ENCODE assay signal across 9 cellular contexts in genomic region chr14:88130057-88130432, GRCh38.
A peak's percentile ranks its signal among the peaks of the same experiment; 100 is the strongest.
DNase-seq lines count a peak whose midpoint lies in the region; ATAC-seq and TF ChIP-seq lines count a peak whose summit lies in the region.
"Had no signal": no experiment of that assay in that cellular context is flagged by ENCODE, and none has a peak within 500 bp of the region (broad histone marks: within the 10 kb centered on the region; RNA-seq: fewer than 3 reads in every experiment).

No MANE protein-coding gene starts in this region.

- H2BK12ac ChIP-seq in neuronal stem cell (ENCODE audit: low read length) = no peak overlapping the region

- no peak overlapping the region for H2AFZ ChIP-seq in neuronal stem cell (ENCODE audit: low read length)

- no peak overlapping the region for H2BK120ac ChIP-seq in neuronal stem cell (ENCODE audit: low read depth, low read length)

- no peak overlapping the region for H3K4me2 ChIP-seq in neuronal stem cell (ENCODE audit: insufficient read depth, low read length, poor library complexity, severe bottlenecking)

- no peak overlapping the region for H3K4ac ChIP-seq in neuronal stem cell (ENCODE audit: low read length)

- no peak overlapping the region for H3K18ac ChIP-seq in neuronal stem cell (ENCODE audit: low read length)

- no CpG with 5 or more reads among the region's 2 CpGs for WGBS in neuronal stem cell (ENCODE audit: extremely low coverage in 2 of 2, insufficient read length in 2 of 2, insufficient replicate concordance in 1 of 2), 2 donors
- 38 to 73% methylated on average over 2 of the region's 2 CpGs for WGBS in sigmoid colon, 2 donors

- POLR2A ChIA-PET in A673 (lab: Charles Lee; ENCODE audit: low non-redundant PET) = no interaction called here

- H3K27me3 ChIP-seq in A673 (replicated peaks; ENCODE audit: insufficient read depth, low read depth, low read length, poor library complexity) (no peaks in the 10 kb centered on the region), SJSA1 (replicated peaks) (no peaks in the 10 kb centered on the region), neuronal stem cell (ENCODE audit: control insufficient read depth in 3 of 3, insufficient read depth in 3 of 3, low read depth in 1 of 3, low read length in 3 of 3) (no peaks in the 10 kb centered on the region), sigmoid colon (no peaks in the 10 kb centered on the region)

- DNase-seq in A673 (ENCODE audit: low spot score) (no peak), SJSA1 (ENCODE audit: low read depth in 1 of 2, low spot score in 2 of 2) (no peak), left lobe of liver (ENCODE audit: low spot score) (no peak), neuronal stem cell (ENCODE audit: low spot score) (no peak), sigmoid colon (no peak), NCI-H2171 (lab: John Stamatoyannopoulos, UW) (no peak), NCI-H187 treated with DMSO at 0.1 percent for 48 hours (lab: John Stamatoyannopoulos, UW) (no peak)

- peak; percentile 37 for ATAC-seq in GM19452 (IDR thresholded peaks at IDR 0.05; ENCODE audit: unreplicated experiment)
- ATAC-seq in left lobe of liver = peak; percentile 16

- H3K9me3 ChIP-seq in A673 (ENCODE audit: low read depth, low read length, poor library complexity, severe bottlenecking) (no peaks in the 10 kb centered on the region), SJSA1 (replicated peaks) (no peaks in the 10 kb centered on the region), neuronal stem cell (replicated peaks in 1 of 2; ENCODE audit: control insufficient read depth in 2 of 2, insufficient read depth in 1 of 2, low read depth in 1 of 2, low read length in 2 of 2) (peaks cover 0 to 2% of the 10 kb centered on the region in 2 donors), sigmoid colon (peaks cover 0 to 3% (median 0%) of the 10 kb centered on the region in 4 donors)

- no peak overlapping the region for H3K9ac ChIP-seq in neuronal stem cell (ENCODE audit: low read depth, low read length, poor library complexity)

- intact Hi-C loops in A673 (cut with micrococcal nuclease; ENCODE audit: unreplicated experiment) (no loop called here), sigmoid colon (cut with DNase I) (no loop called here)

- no peak overlapping the region for H3K14ac ChIP-seq in neuronal stem cell (ENCODE audit: low read length)

- no TSS peak for BruUV-seq in A673 (replicated peaks; lab: Mats Ljungman, UMichigan)

- TF ChIP-seq CTCF in A673 (conservative IDR thresholded peaks at IDR 0.05; ENCODE audit: low read depth, low read length) (no peak), sigmoid colon (IDR thresholded peaks at IDR 0.05) (no peak)

- no peak for TF ChIP-seq POLR2A in sigmoid colon (IDR thresholded peaks at IDR 0.05)

- CTCF ChIA-PET in A673 (lab: Charles Lee) = interaction anchor here (0.6 kb wide), 1 partner anchor 36 kb away, joined by 3 read pairs; no protein-coding TSS in a partner anchor

- H3K36me3 ChIP-seq in A673 (ENCODE audit: insufficient read depth, low read length, poor library complexity, severe bottlenecking) (no peaks in the 10 kb centered on the region), SJSA1 (no peaks in the 10 kb centered on the region), neuronal stem cell (replicated peaks in 1 of 2; ENCODE audit: control insufficient read depth in 2 of 2, insufficient read depth in 2 of 2, low read length in 2 of 2) (no peaks in the 10 kb centered on the region), sigmoid colon (no peaks in the 10 kb centered on the region)

- H3K27ac ChIP-seq in A673 (ENCODE audit: low read depth, low read length, poor library complexity, severe bottlenecking) (peak overlapping the region; percentile 36), SJSA1 (peak overlapping the region; percentile 98), neuronal stem cell (replicated peaks; ENCODE audit: low read length) (no peak overlapping the region), sigmoid colon (peak overlapping the region in 2 of 4 donors; percentile 25 to 27)
- H3K27ac ChIP-seq: C4-2B had no signal

- H2AK5ac ChIP-seq in neuronal stem cell (ENCODE audit: low read depth, low read length) = no peak overlapping the region

- TF ChIP-seq EP300 in sigmoid colon (IDR thresholded peaks at IDR 0.05) = no peak

- H2BK5ac ChIP-seq in neuronal stem cell (ENCODE audit: low read length) = no peak overlapping the region

- no peak overlapping the region for H4K8ac ChIP-seq in neuronal stem cell (ENCODE audit: low read depth, low read length)

- H2BK15ac ChIP-seq in neuronal stem cell (ENCODE audit: low read length) = no peak overlapping the region

- H3K4me3 ChIP-seq in A673 (ENCODE audit: low read depth, low read length, poor library complexity, severe bottlenecking) = no peak overlapping the region
- no peak overlapping the region for H3K4me3 ChIP-seq in SJSA1
- H3K4me3 ChIP-seq in neuronal stem cell (ENCODE audit: low read length in 2 of 2) = no peak overlapping the region
- H3K4me3 ChIP-seq in sigmoid colon = no peak overlapping the region

- no peak overlapping the region for H4K91ac ChIP-seq in neuronal stem cell (ENCODE audit: low read depth, low read length, poor library complexity)

- H3K23ac ChIP-seq in neuronal stem cell (ENCODE audit: low read depth, low read length, poor library complexity) = no peak overlapping the region

- H3K4me1 ChIP-seq in A673 (ENCODE audit: insufficient read depth, low read length, poor library complexity, severe bottlenecking) (no peaks in the 10 kb centered on the region), SJSA1 (replicated peaks) (peaks cover 25% of the 10 kb centered on the region), neuronal stem cell (ENCODE audit: control insufficient read depth in 2 of 2, insufficient read depth in 1 of 2, low read depth in 1 of 2, low read length in 2 of 2) (no peaks in the 10 kb centered on the region), sigmoid colon (peaks cover 0 to 12% (median 5%) of the 10 kb centered on the region in 4 donors)

- H3K79me1 ChIP-seq in neuronal stem cell (ENCODE audit: low read depth, low read length) = no peaks in the 10 kb centered on the region
